In genomic region chr14:68938515-68939423, GRCh38 we compare ENCODE assay signal across 12 cellular contexts. TPM values are rescaled to one million over a fixed set of nuclear protein-coding genes. Genes with fewer than 3 reads are reported as not detected.
DNase-seq lines count a peak whose midpoint lies in the region; ATAC-seq and TF ChIP-seq lines count a peak whose summit lies in the region.
"Had no signal": no experiment of that assay in that cellular context is flagged by ENCODE, and none has a peak within 500 bp of the region (broad histone marks: within the 10 kb centered on the region; RNA-seq: fewer than 3 reads in every experiment).

No MANE protein-coding gene starts in this region.

- ATAC-seq in GM18858 (IDR thresholded peaks at IDR 0.05; ENCODE audit: unreplicated experiment) = no peak

- intact Hi-C loops in A673 (cut with micrococcal nuclease; ENCODE audit: unreplicated experiment) = no loop called here

- no peaks in the 10 kb centered on the region for H3K27me3 ChIP-seq in A673 (replicated peaks; ENCODE audit: insufficient read depth, low read depth, low read length, poor library complexity)
- H3K27me3 ChIP-seq in ectodermal cell (ENCODE audit: control insufficient read depth, insufficient read depth, low read length, poor library complexity, severe bottlenecking) = no peaks in the 10 kb centered on the region
- H3K27me3 ChIP-seq in mucosa of stomach (ENCODE audit: control insufficient read depth, insufficient read depth, low read length) = no peaks in the 10 kb centered on the region

- H3K4me3 ChIP-seq in A673 (ENCODE audit: low read depth, low read length, poor library complexity, severe bottlenecking) = no peak overlapping the region
- H3K4me3 ChIP-seq in ectodermal cell (ENCODE audit: insufficient read depth, low read depth, low read length) = no peak overlapping the region
- H3K4me3 ChIP-seq in mucosa of stomach (ENCODE audit: low read length) = peak overlapping the region; percentile 18
- H3K4me3 ChIP-seq: K562 had no signal

- POLR2A ChIA-PET in A673 (lab: Charles Lee; ENCODE audit: low non-redundant PET) = no interaction called here

- CTCF ChIA-PET in A673 (lab: Charles Lee) = interaction anchor here (0.9 to 1.3 kb wide), 3 partner anchors 27 to 95 kb away, joined by 3 read pairs; no protein-coding TSS in a partner anchor

- peak overlapping the region; percentile 68 for H3K27ac ChIP-seq in A673 (ENCODE audit: low read depth, low read length, poor library complexity, severe bottlenecking)
- H3K27ac ChIP-seq in ectodermal cell (ENCODE audit: insufficient read depth, low read depth, low read length, poor library complexity, severe bottlenecking) = peak overlapping the region; percentile 12

- BruUV-seq in A673 (replicated peaks; lab: Mats Ljungman, UMichigan) = no TSS peak

- 76 to 78% methylated on average over 7 to 8 of the region's 8 CpGs for WGBS in ectodermal cell, 2 experiments

- H3K4me1 ChIP-seq in A673 (ENCODE audit: insufficient read depth, low read length, poor library complexity, severe bottlenecking) = peaks cover 68% of the 10 kb centered on the region
- peaks cover 51% of the 10 kb centered on the region for H3K4me1 ChIP-seq in ectodermal cell (ENCODE audit: control insufficient read depth, insufficient read depth, low read length)
- peaks cover 77% of the 10 kb centered on the region for H3K4me1 ChIP-seq in mucosa of stomach (ENCODE audit: control insufficient read depth, insufficient read depth, low read length)

- H3K9me3 ChIP-seq in A673 (ENCODE audit: low read depth, low read length, poor library complexity, severe bottlenecking) = no peaks in the 10 kb centered on the region
- H3K9me3 ChIP-seq in ectodermal cell (ENCODE audit: control insufficient read depth, low read length) = no peaks in the 10 kb centered on the region
- no peaks in the 10 kb centered on the region for H3K9me3 ChIP-seq in mucosa of stomach (ENCODE audit: control insufficient read depth, low read length)

- no peaks in the 10 kb centered on the region for H3K36me3 ChIP-seq in A673 (ENCODE audit: insufficient read depth, low read length, poor library complexity, severe bottlenecking)
- no peaks in the 10 kb centered on the region for H3K36me3 ChIP-seq in ectodermal cell (ENCODE audit: control insufficient read depth, insufficient read depth, low read length)
- H3K36me3 ChIP-seq in mucosa of stomach (ENCODE audit: control insufficient read depth, insufficient read depth, low read length) = no peaks in the 10 kb centered on the region

- H3K9ac ChIP-seq in mucosa of stomach (ENCODE audit: low read length) = peak overlapping the region; percentile 48

- no peak for TF ChIP-seq CTCF in A673 (conservative IDR thresholded peaks at IDR 0.05; ENCODE audit: low read depth, low read length)

- no peak for DNase-seq in A673 (ENCODE audit: low spot score)
- DNase-seq in NCI-H69 (lab: John Stamatoyannopoulos, UW) = peak; percentile 30
- DNase-seq in NAMALWA (ENCODE audit: low spot score) = no peak
- no peak for DNase-seq in stimulated activated CD4-positive, alpha-beta T cell treated with anti-CD3 and anti-CD28 coated beads, Interleukin-4, amount 100 ng/mL, for 1 hour
- DNase-seq in mesenteric fat pad (ENCODE audit: low spot score) = no peak
- DNase-seq: DMS79 treated with DMSO at 0.1 percent for 48 hours; stimulated activated CD4-positive, alpha-beta T cell treated with anti-CD3 and anti-CD28 coated beads, Interleukin-1b, Interleukin-23, amount 100 ng/mL, for 48 hours; T-helper 1 cell had no signal

RNA-seq across cellular contexts. Expression of gene ACTN1, which starts 40.3 kb away (rescaled TPM):
- 148 and 163 TPM in 2 replicates for total RNA-seq in A673 (2021)
- polyA plus RNA-seq in ectodermal cell (2013, experiment 1 of 4) = 175 TPM
- 180 TPM for polyA plus RNA-seq in ectodermal cell (2013, experiment 2 of 4)
- 114 TPM for polyA plus RNA-seq in ectodermal cell (2013, experiment 3 of 4)
- polyA plus RNA-seq in ectodermal cell (2013, experiment 4 of 4) = 121 TPM
- total RNA-seq in mesenteric fat pad = 215 TPM
